16 cellular contexts compared by ENCODE assay signal in the genomic region with DNA sequence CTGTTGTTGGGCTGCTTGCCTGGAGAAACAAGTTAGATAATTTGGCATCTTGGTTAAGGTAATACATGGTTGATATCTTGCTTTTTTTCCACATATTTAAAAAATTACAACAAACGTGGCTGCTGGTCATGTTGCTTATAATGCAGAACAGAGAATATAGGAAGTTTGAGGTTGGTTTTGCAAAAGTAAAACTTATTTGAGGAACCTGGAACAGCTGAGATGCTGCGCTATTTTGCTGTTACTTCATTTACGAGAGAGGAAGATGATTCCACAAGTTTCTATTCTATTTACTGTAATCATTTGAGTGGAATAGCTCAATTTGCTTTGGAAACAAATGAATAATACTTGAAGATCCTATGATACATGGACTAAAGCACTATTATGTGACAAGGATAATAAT.
DNase-seq lines count a peak whose midpoint lies in the region; ATAC-seq and TF ChIP-seq lines count a peak whose summit lies in the region.
"Had no signal": no experiment of that assay in that cellular context is flagged by ENCODE, and none has a peak within 500 bp of the region (broad histone marks: within the 10 kb centered on the region; RNA-seq: fewer than 3 reads in every experiment).

No MANE protein-coding gene starts in this region.

- no TSS peak for BruUV-seq in OCI-LY7 (replicated peaks; lab: Mats Ljungman, UMichigan)

- H3K9me3 Mint-ChIP-seq in stimulated activated naive B cell treated with anti-CD40 and anti-IgM and Interleukin-4, amounts not matched to agents 10 μg/mL and 1 μg/mL and 100 μg/mL, for 72 hours, result peaks cover 0 to 2% of the 10 kb centered on the region in 2 donors
- H3K9me3 Mint-ChIP-seq: activated naive CD4-positive, alpha-beta T cell treated with anti-CD3 and anti-CD28 coated beads, Interleukin-2, amount 10 ng/mL, durations not matched to agents 7 days and 5 days; T-helper 2 cell treated with Interferon-gamma antibody and Interleukin-4, amounts not matched to agents 5 μg/mL and 100 μg/mL, for 36 hours had no signal

- DNase-seq in Kasumi-1 (lab: John Stamatoyannopoulos, UW), result peak; percentile 47 to 61
- DNase-seq in OCI-LY7 (ENCODE audit: low spot score), result no peak
- no peak for DNase-seq in left lung
- no peak for DNase-seq in stimulated activated naive B cell treated with anti-CD40 and anti-IgM and Interleukin-4, amounts not matched to agents 10 μg/mL and 1 μg/mL and 100 μg/mL, for 72 hours
- DNase-seq in NK-92 treated with Interleukin-12 subunit alpha and Interleukin-12 subunit beta, amount 100 ng/mL, for 24 hours (lab: John Stamatoyannopoulos, UW), result no peak
- no peak for DNase-seq in activated T-cell treated with anti-CD3 and anti-CD28 coated beads, Interleukin-2, amount 50 U/mL, for 48 hours
- no peak for DNase-seq in LoVo (ENCODE audit: low spot score)
- no peak for DNase-seq in GOT3 (lab: John Stamatoyannopoulos, UW)
- DNase-seq: activated CD4-positive, alpha-beta T cell treated with anti-CD3 and anti-CD28 coated beads for 1 hour; activated naive CD4-positive, alpha-beta T cell treated with anti-CD3 and anti-CD28 coated beads, Interleukin-2, amount 10 ng/mL, durations not matched to agents 7 days and 5 days; BE2C; NCI-H2029; NCI-H69; posterior cingulate gyrus; substantia nigra had no signal

- H3K4me1 Mint-ChIP-seq in stimulated activated naive B cell treated with anti-CD40 and anti-IgM and Interleukin-4, amounts not matched to agents 10 μg/mL and 1 μg/mL and 100 μg/mL, for 72 hours, result peaks cover 40 to 65% of the 10 kb centered on the region in 2 donors
- H3K4me1 Mint-ChIP-seq: activated naive CD4-positive, alpha-beta T cell treated with anti-CD3 and anti-CD28 coated beads, Interleukin-2, amount 10 ng/mL, durations not matched to agents 7 days and 5 days had no signal

- H3K27ac ChIP-seq in OCI-LY7 (ENCODE audit: low read depth, low read length, poor library complexity, severe bottlenecking), result no peak overlapping the region
- H3K27ac ChIP-seq in left lung, result peak overlapping the region in 1 of 2 donors; percentile 64

- no peaks in the 10 kb centered on the region for H3K9me2 ChIP-seq in OCI-LY7 (ENCODE audit: insufficient read depth, low read length)

- H2AFZ ChIP-seq in OCI-LY7 (ENCODE audit: low read length), result peak overlapping the region; percentile 98

- no peaks in the 10 kb centered on the region for H3K36me3 Mint-ChIP-seq in stimulated activated naive B cell treated with anti-CD40 and anti-IgM and Interleukin-4, amounts not matched to agents 10 μg/mL and 1 μg/mL and 100 μg/mL, for 72 hours
- H3K36me3 Mint-ChIP-seq: activated naive CD4-positive, alpha-beta T cell treated with anti-CD3 and anti-CD28 coated beads, Interleukin-2, amount 10 ng/mL, durations not matched to agents 7 days and 5 days had no signal

- H3K36me3 ChIP-seq in OCI-LY7 (ENCODE audit: insufficient read depth, low read length), result no peaks in the 10 kb centered on the region
- H3K36me3 ChIP-seq in left lung, result no peaks in the 10 kb centered on the region
- H3K36me3 ChIP-seq: BE2C had no signal

- CTCF ChIA-PET in OCI-LY7 (lab: Charles Lee; ENCODE audit: unreplicated experiment), result no interaction called here

- POLR2A ChIA-PET in OCI-LY7 (lab: Charles Lee), result interaction anchor here (0.7 to 5.0 kb wide), 8 partner anchors 9 to 59 kb away, joined by 3 to 74 read pairs (median 4); no protein-coding TSS in a partner anchor

- H3K4me3 Mint-ChIP-seq in stimulated activated naive B cell treated with anti-CD40 and anti-IgM and Interleukin-4, amounts not matched to agents 10 μg/mL and 1 μg/mL and 100 μg/mL, for 72 hours, result peak overlapping the region; percentile 68 to 85
- H3K4me3 Mint-ChIP-seq: activated naive CD4-positive, alpha-beta T cell treated with anti-CD3 and anti-CD28 coated beads, Interleukin-2, amount 10 ng/mL, durations not matched to agents 7 days and 5 days; T-helper 2 cell treated with Interferon-gamma antibody and Interleukin-4, amounts not matched to agents 5 μg/mL and 100 μg/mL, for 36 hours had no signal

- no peaks in the 10 kb centered on the region for H4K20me1 ChIP-seq in OCI-LY7 (ENCODE audit: insufficient read depth, low read length)

- intact Hi-C loops in OCI-LY7 (cut with micrococcal nuclease; ENCODE audit: unreplicated experiment), result loop anchor here (1.0 to 2.0 kb wide), 2 partner anchors 10 to 49 kb away; no protein-coding TSS in a partner anchor
- intact Hi-C loops in left lung (cut with DNase I), result no loop called here

- H3K4me3 ChIP-seq in OCI-LY7 (ENCODE audit: low read depth, low read length, poor library complexity, severe bottlenecking) (no peak overlapping the region), left lung (peak overlapping the region in 1 of 2 donors; percentile 32)

- H3K4me1 ChIP-seq in OCI-LY7 (ENCODE audit: insufficient read depth, low read length, poor library complexity, severe bottlenecking) (peaks cover 50% of the 10 kb centered on the region), left lung (no peaks in the 10 kb centered on the region)
- H3K4me1 ChIP-seq: BE2C had no signal

- no peak for TF ChIP-seq CTCF in OCI-LY7 (conservative IDR thresholded peaks at IDR 0.05; ENCODE audit: low read length)
- no peak for TF ChIP-seq CTCF in left lung (IDR thresholded peaks at IDR 0.05)

- ATAC-seq in left lung, result peak; percentile 50
- peak; percentile 39 to 50 for ATAC-seq in stimulated activated naive B cell treated with anti-CD40 and anti-IgM and Interleukin-4, amounts not matched to agents 10 μg/mL and 1 μg/mL and 100 μg/mL, for 72 hours (replicated peaks)

- no peaks in the 10 kb centered on the region for H3K27me3 ChIP-seq in left lung
- H3K27me3 ChIP-seq: BE2C had no signal

- H3K27me3 Mint-ChIP-seq in stimulated activated naive B cell treated with anti-CD40 and anti-IgM and Interleukin-4, amounts not matched to agents 10 μg/mL and 1 μg/mL and 100 μg/mL, for 72 hours, result no peaks in the 10 kb centered on the region
- H3K27me3 Mint-ChIP-seq: activated naive CD4-positive, alpha-beta T cell treated with anti-CD3 and anti-CD28 coated beads, Interleukin-2, amount 10 ng/mL, durations not matched to agents 7 days and 5 days had no signal

- H3K9me3 ChIP-seq in OCI-LY7 (ENCODE audit: low read length) (no peaks in the 10 kb centered on the region; the same call in 1 of the 2 replicates), left lung (no peaks in the 10 kb centered on the region)
- H3K9me3 ChIP-seq: BE2C had no signal

- H3K79me2 ChIP-seq in OCI-LY7 (ENCODE audit: insufficient read depth, low read depth, low read length), result no peaks in the 10 kb centered on the region

- peak overlapping the region; percentile 38 for H3K27ac Mint-ChIP-seq in stimulated activated naive B cell treated with anti-CD40 and anti-IgM and Interleukin-4, amounts not matched to agents 10 μg/mL and 1 μg/mL and 100 μg/mL, for 72 hours
- H3K27ac Mint-ChIP-seq: activated naive CD4-positive, alpha-beta T cell treated with anti-CD3 and anti-CD28 coated beads, Interleukin-2, amount 10 ng/mL, durations not matched to agents 7 days and 5 days; T-helper 2 cell treated with Interferon-gamma antibody and Interleukin-4, amounts not matched to agents 5 μg/mL and 100 μg/mL, for 36 hours had no signal

- peak overlapping the region; percentile 66 for H3K4me2 ChIP-seq in OCI-LY7 (ENCODE audit: low read length)

Comparison
In these comparisons a context has a peak if more than half of its experiments do, and no peak if none do; other contexts are left out.
1. DNase-seq: peak in Kasumi-1 (2 of 2); none in OCI-LY7 (single experiment), left lung (0 of 2), stimulated activated naive B cell treated with anti-CD40 and anti-IgM and Interleukin-4, amounts not matched to agents 10 μg/mL and 1 μg/mL and 100 μg/mL, for 72 hours (single experiment), NK-92 treated with Interleukin-12 subunit alpha and Interleukin-12 subunit beta, amount 100 ng/mL, for 24 hours (single experiment), activated T-cell treated with anti-CD3 and anti-CD28 coated beads, Interleukin-2, amount 50 U/mL, for 48 hours (0 of 2), LoVo (single experiment) and GOT3 (single experiment).